15 cellular contexts compared by ENCODE assay signal in the genomic region with DNA sequence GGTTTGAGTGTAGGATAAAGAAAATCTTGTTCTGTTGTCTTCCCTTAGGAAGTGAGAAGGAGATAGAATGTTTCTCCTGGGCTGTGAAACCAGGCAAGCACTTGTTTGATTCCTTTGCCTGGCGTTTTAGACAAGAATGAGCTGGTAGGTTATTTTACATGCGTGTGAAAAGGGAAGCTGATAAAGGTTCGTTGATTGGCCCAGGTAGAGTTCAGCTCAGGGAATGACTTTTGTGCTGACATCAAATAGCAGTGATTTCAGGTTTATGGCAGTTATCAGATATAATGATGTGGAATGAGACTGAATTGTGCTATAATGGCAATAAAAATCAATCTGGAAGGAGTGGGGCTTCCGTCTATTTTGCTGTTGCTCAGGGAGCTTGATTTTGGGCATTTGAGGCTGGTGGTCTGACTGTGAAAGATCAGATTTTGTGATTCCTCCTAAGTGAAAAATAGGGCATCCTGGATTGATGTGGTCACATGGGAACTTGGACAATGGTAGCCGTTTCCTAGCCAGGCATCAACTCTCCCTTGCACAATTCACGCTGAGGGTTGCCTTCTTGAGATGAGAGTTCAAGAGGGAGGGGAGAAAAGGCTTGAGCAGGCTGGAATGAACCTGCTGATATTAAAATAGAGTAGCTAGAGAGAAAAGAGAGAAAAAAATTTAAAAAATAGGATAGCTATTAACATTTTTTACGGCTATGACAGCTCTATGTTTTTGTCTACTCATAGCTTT.
A peak's percentile ranks its signal among the peaks of the same experiment; 100 is the strongest.
DNase-seq lines count a peak whose midpoint lies in the region; ATAC-seq and TF ChIP-seq lines count a peak whose summit lies in the region.
"Had no signal": no experiment of that assay in that cellular context is flagged by ENCODE, and none has a peak within 500 bp of the region (broad histone marks: within the 10 kb centered on the region; RNA-seq: fewer than 3 reads in every experiment).

No MANE protein-coding gene starts in this region.

- H2AFZ ChIP-seq in neural cell (ENCODE audit: low read depth, low read length) = no peak overlapping the region
- H2AFZ ChIP-seq: GM23248 had no signal

- H3K9me2 ChIP-seq in neural cell (ENCODE audit: insufficient read depth, low read length) = no peaks in the 10 kb centered on the region

- H3K79me2 ChIP-seq in neural cell (replicated peaks; ENCODE audit: insufficient read depth, low read length) = no peaks in the 10 kb centered on the region

- H3K9me3 ChIP-seq in neural cell (ENCODE audit: low read length) = no peaks in the 10 kb centered on the region
- H3K9me3 ChIP-seq in testis = no peaks in the 10 kb centered on the region
- H3K9me3 ChIP-seq: Caco-2 had no signal

- H3K4me3 ChIP-seq in neural cell (ENCODE audit: low read length) = no peak overlapping the region
- H3K4me3 ChIP-seq in testis = no peak overlapping the region
- H3K4me3 ChIP-seq: GM23248 had no signal

- H3K4me2 ChIP-seq in neural cell (ENCODE audit: low read length) = no peak overlapping the region

- no peak overlapping the region for H3K27ac ChIP-seq in neural cell (ENCODE audit: low read length)
- H3K27ac ChIP-seq in testis = no peak overlapping the region
- H3K27ac ChIP-seq: GM23248 had no signal

- no peaks in the 10 kb centered on the region for H3K4me1 ChIP-seq in testis
- H3K4me1 ChIP-seq: Caco-2 had no signal

- H3K36me3 ChIP-seq in neural cell (ENCODE audit: insufficient read depth, low read length) = no peaks in the 10 kb centered on the region
- H3K36me3 ChIP-seq in testis (ENCODE audit: low read depth, missing control alignments) = no peaks in the 10 kb centered on the region

- TF ChIP-seq CTCF in neural cell (IDR thresholded peaks at IDR 0.05; ENCODE audit: poor library complexity, severe bottlenecking) (no peak), testis (IDR thresholded peaks at IDR 0.05) (no peak)

- peak; percentile 19 for TF ChIP-seq EP300 in neural cell (conservative IDR thresholded peaks at IDR 0.05; ENCODE audit: poor library complexity, severe bottlenecking)

- TF ChIP-seq POLR2A in testis (IDR thresholded peaks at IDR 0.05) = no peak

- H3K27me3 ChIP-seq in neural cell (ENCODE audit: insufficient read depth, low read depth, low read length) = no peaks in the 10 kb centered on the region
- H3K27me3 ChIP-seq in testis = no peaks in the 10 kb centered on the region

- ATAC-seq in left colon (peak; percentile 99), GM18858 (IDR thresholded peaks at IDR 0.05; ENCODE audit: unreplicated experiment) (no peak)
- ATAC-seq: CD8-positive, alpha-beta T cell had no signal

- DNase-seq in left colon = peak in 1 of 2 donors; percentile 27
- DNase-seq in testis = peak; percentile 27
- no peak for DNase-seq in kidney tubule cell (ENCODE audit: low spot score)
- DNase-seq in NCI-H748 treated with DMSO at 0.1 percent for 48 hours (lab: John Stamatoyannopoulos, UW) = no peak
- DNase-seq: C1 segment of cervical spinal cord; Caco-2; CD8-positive, alpha-beta T cell; DMS153; DND-41; GDM1; GM23248; H7; HCEC 1CT had no signal

- intact Hi-C loops in left colon (cut with DNase I, micrococcal nuclease) (no loop called here), testis (cut with DNase I; ENCODE audit: low total_unique reads) (no loop called here)

- no peak overlapping the region for H3K9ac ChIP-seq in neural cell (ENCODE audit: low read length)
- H3K9ac ChIP-seq: GM23248 had no signal

- 65 to 76% methylated on average over 7 of the region's 7 CpGs for WGBS in testis, 2 donors

- no peaks in the 10 kb centered on the region for H3F3A ChIP-seq in neural cell (ENCODE audit: insufficient read depth, low read length, poor library complexity, severe bottlenecking)

- no peaks in the 10 kb centered on the region for H4K20me1 ChIP-seq in neural cell (ENCODE audit: insufficient read depth)

- no peak for TF ChIP-seq RAD21 in neural cell (conservative IDR thresholded peaks at IDR 0.05)

TF ChIP-seq in neural cell, 6 proteins besides CTCF, POLR2A, EP300 and RAD21:
- TF ChIP-seq SMC3 (conservative IDR thresholded peaks at IDR 0.05; ENCODE audit: poor library complexity) (no peak), POLR2AphosphoS5 (IDR thresholded peaks at IDR 0.05) (no peak), TAF1 (IDR thresholded peaks at IDR 0.05; ENCODE audit: low read depth) (no peak)
